ENCODE assay signal across 8 cellular contexts in genomic region chr12:6056406-6057211, GRCh38.
DNase-seq lines count a peak whose midpoint lies in the region; ATAC-seq and TF ChIP-seq lines count a peak whose summit lies in the region.

No MANE protein-coding gene starts in this region.

- H3K36me3 Mint-ChIP-seq in activated T-helper 17 cell treated with anti-CD3 and anti-CD28 coated beads, Interleukin-2, amount 50 U/mL, for 72 hours (ENCODE audit: low read depth), result no peaks in the 10 kb centered on the region

- POLR2A ChIA-PET in A673 (lab: Charles Lee; ENCODE audit: low non-redundant PET), result no interaction called here

- H3K9me3 ChIP-seq in A673 (ENCODE audit: low read depth, low read length, poor library complexity, severe bottlenecking), result no peaks in the 10 kb centered on the region

- ATAC-seq in activated T-helper 17 cell treated with anti-CD3 and anti-CD28 coated beads, Interleukin-2, amount 50 U/mL, for 72 hours (replicated peaks), result peak; percentile 7
- no peak for ATAC-seq in GM21786 (IDR thresholded peaks at IDR 0.05; ENCODE audit: unreplicated experiment)

- H3K4me3 ChIP-seq in A673 (ENCODE audit: low read depth, low read length, poor library complexity, severe bottlenecking) (no peak overlapping the region), HFF-Myc (replicated peaks; ENCODE audit: low read depth, low read length) (no peak overlapping the region), kidney epithelial cell (ENCODE audit: low read depth, low read length) (no peak overlapping the region)

- H3K36me3 ChIP-seq in A673 (ENCODE audit: insufficient read depth, low read length, poor library complexity, severe bottlenecking) (no peaks in the 10 kb centered on the region), kidney epithelial cell (ENCODE audit: control insufficient read depth, insufficient read depth, low read length) (no peaks in the 10 kb centered on the region)

- no peaks in the 10 kb centered on the region for H3K4me1 Mint-ChIP-seq in activated T-helper 17 cell treated with anti-CD3 and anti-CD28 coated beads, Interleukin-2, amount 50 U/mL, for 72 hours

- no peak overlapping the region for H3K27ac ChIP-seq in A673 (ENCODE audit: low read depth, low read length, poor library complexity, severe bottlenecking)

- BruUV-seq in A673 (replicated peaks; lab: Mats Ljungman, UMichigan), result no TSS peak

- DNase-seq in A673 (ENCODE audit: low spot score), result peak; percentile 33
- no peak for DNase-seq in HFF-Myc (ENCODE audit: extremely low read depth, low read depth)
- no peak for DNase-seq in kidney epithelial cell (ENCODE audit: low read depth)
- no peak for DNase-seq in erythroblast (lab: John Stamatoyannopoulos, UW)
- DNase-seq in DMS153 (lab: John Stamatoyannopoulos, UW), result no peak
- no peak for DNase-seq in mesenteric fat pad (ENCODE audit: low spot score)

- no peak for TF ChIP-seq POLR2A in erythroblast (IDR thresholded peaks at IDR 0.05; ENCODE audit: low read length)

- intact Hi-C loops in A673 (cut with micrococcal nuclease; ENCODE audit: unreplicated experiment), result no loop called here

- peak; percentile 50; the same call in 1 of the 2 replicates for TF ChIP-seq CTCF in A673 (conservative IDR thresholded peaks at IDR 0.05; ENCODE audit: low read depth, low read length)
- peak; percentile 47 for TF ChIP-seq CTCF in HFF-Myc (IDR thresholded peaks at IDR 0.05; ENCODE audit: low read depth, low read length, missing control alignments)
- peak; percentile 43 for TF ChIP-seq CTCF in kidney epithelial cell (IDR thresholded peaks at IDR 0.05; ENCODE audit: insufficient read depth, low read length, poor library complexity, severe bottlenecking)

- H3K27me3 Mint-ChIP-seq in activated T-helper 17 cell treated with anti-CD3 and anti-CD28 coated beads, Interleukin-2, amount 50 U/mL, for 72 hours, result peaks cover 31% of the 10 kb centered on the region

- no peaks in the 10 kb centered on the region for H3K9me3 Mint-ChIP-seq in activated T-helper 17 cell treated with anti-CD3 and anti-CD28 coated beads, Interleukin-2, amount 50 U/mL, for 72 hours

- no peak overlapping the region for H3K4me3 Mint-ChIP-seq in activated T-helper 17 cell treated with anti-CD3 and anti-CD28 coated beads, Interleukin-2, amount 50 U/mL, for 72 hours

- no peak overlapping the region for H3K27ac Mint-ChIP-seq in activated T-helper 17 cell treated with anti-CD3 and anti-CD28 coated beads, Interleukin-2, amount 50 U/mL, for 72 hours

- H3K4me1 ChIP-seq in A673 (ENCODE audit: insufficient read depth, low read length, poor library complexity, severe bottlenecking), result no peaks in the 10 kb centered on the region

- H3K27me3 ChIP-seq in A673 (replicated peaks; ENCODE audit: insufficient read depth, low read depth, low read length, poor library complexity) (no peaks in the 10 kb centered on the region), kidney epithelial cell (ENCODE audit: control insufficient read depth, insufficient read depth, low read length) (peaks cover 3% of the 10 kb centered on the region)

- CTCF ChIA-PET in A673 (lab: Charles Lee), result interaction anchor here (0.6 kb wide), 3 partner anchors 18 to 982 kb away, joined by 3 to 4 read pairs (median 3); no protein-coding TSS in a partner anchor
